Comparison of ENCODE assay signal across 8 cellular contexts in the genomic region with DNA sequence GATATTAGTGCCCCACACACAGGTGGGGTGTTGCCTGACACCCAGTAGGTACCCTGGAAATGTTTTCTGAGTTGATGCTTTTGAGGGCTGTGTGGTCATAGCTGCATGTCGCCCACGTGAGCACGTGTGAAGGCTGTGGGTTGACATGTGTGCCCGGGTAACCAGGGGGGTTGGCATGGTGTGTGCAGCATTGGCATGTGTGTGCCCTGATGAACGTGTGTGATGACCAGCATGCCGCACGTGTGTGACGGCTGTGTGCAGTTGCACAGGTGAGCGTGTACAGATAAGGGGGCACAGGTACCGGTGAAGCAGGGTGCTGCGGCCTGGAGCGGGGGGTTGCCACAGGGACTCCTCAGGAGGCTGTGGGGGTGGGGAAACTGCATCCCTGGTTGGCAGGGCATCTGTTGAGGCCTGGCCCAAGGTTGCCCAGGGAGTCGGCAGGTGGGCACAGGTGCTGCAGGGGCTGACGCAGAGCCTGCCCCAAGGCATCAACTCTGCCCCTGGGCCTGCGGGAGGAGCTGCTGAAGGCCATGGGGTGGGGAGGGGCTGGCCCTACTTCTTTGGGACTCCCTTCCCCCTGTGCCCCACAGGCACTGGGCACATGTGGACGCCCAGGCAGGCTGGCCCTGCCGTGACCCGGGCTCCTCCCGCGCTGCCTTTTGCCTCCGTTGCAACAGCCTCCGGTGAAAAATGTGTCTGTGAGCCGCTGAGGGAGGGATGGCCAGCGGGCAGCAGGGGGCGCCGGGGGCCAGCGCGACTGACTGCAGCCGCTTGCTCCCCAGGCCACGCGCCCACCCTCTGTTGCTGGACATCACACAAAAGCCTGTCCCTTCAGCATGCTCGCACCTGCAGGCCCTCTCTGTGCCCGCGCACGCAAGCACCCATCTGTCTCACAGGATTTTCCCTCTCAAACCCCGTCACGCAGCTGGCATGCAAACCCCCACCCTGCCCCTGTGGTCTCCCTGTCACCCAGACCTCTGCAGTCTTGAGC. TPM values are rescaled to one million over a fixed set of nuclear protein-coding genes. Genes with fewer than 3 reads are reported as not detected.
DNase-seq lines count a peak whose midpoint lies in the region; ATAC-seq and TF ChIP-seq lines count a peak whose summit lies in the region.

No MANE protein-coding gene starts in this region.

- H3K9me3 Mint-ChIP-seq in brain (peaks cover 0 to 15% (median 0%) of the 10 kb centered on the region in 5 experiments), neural crest cell (no peaks in the 10 kb centered on the region)

- H3K36me3 Mint-ChIP-seq in brain, result no peaks in the 10 kb centered on the region
- H3K36me3 Mint-ChIP-seq in neural crest cell (ENCODE audit: low read depth), result no peaks in the 10 kb centered on the region

- ATAC-seq in GM21360 (IDR thresholded peaks at IDR 0.05; ENCODE audit: unreplicated experiment) (no peak), GM18873 (IDR thresholded peaks at IDR 0.05; ENCODE audit: low FRiP score, unreplicated experiment) (no peak)

- H3K27me3 Mint-ChIP-seq in brain (peaks cover 42% of the 10 kb centered on the region), neural crest cell (ENCODE audit: low read depth) (peaks cover 86% of the 10 kb centered on the region)

- H3K4me3 Mint-ChIP-seq in brain, result peak overlapping the region; percentile 87 to 99 (median 94)
- H3K4me3 Mint-ChIP-seq in neural crest cell, result peak overlapping the region; percentile 66

- peak; percentile 50 for TF ChIP-seq CTCF in LNCAP (IDR thresholded peaks at IDR 0.05)
- peak; percentile 64 to 78 for TF ChIP-seq CTCF in brain (conservative IDR thresholded peaks at IDR 0.05)
- peak; percentile 69 for TF ChIP-seq CTCF in neural crest cell (conservative IDR thresholded peaks at IDR 0.05)

- H3K4me1 Mint-ChIP-seq in brain (peaks cover 62% of the 10 kb centered on the region), neural crest cell (peaks cover 14% of the 10 kb centered on the region)

- DNase-seq in DMS 273 (lab: John Stamatoyannopoulos, UW; ENCODE audit: unreplicated experiment) (peak; percentile 61), DMS 273 treated with DMSO at 0.1 percent for 48 hours (lab: John Stamatoyannopoulos, UW) (no peak), neural crest cell (ENCODE audit: low read depth, low spot score) (peak; percentile 73), OCI-M2 (lab: John Stamatoyannopoulos, UW; ENCODE audit: unreplicated experiment) (no peak)

- peak overlapping the region in 3 of 5 experiments; percentile 29 to 99 (median 83) for H3K27ac Mint-ChIP-seq in brain
- H3K27ac Mint-ChIP-seq in neural crest cell (ENCODE audit: unreplicated experiment), result no peak overlapping the region

RNA-seq across cellular contexts. Expression of gene UNC5A, which starts 2.2 kb away (rescaled TPM):
- polyA plus RNA-seq in brain (ENCODE audit: insufficient read depth, low read depth, low replicate concordance), result 50.6 TPM
- total RNA-seq in neural crest cell, result 0.32 and 0.70 TPM in 2 replicates

Comparison
In these comparisons a context has a peak if more than half of its experiments do, and no peak if none do; other contexts are left out.
1. DNase-seq: peak in DMS 273 (single experiment) and neural crest cell (single experiment); none in DMS 273 treated with DMSO at 0.1 percent for 48 hours (single experiment) and OCI-M2 (single experiment).
2. Peak in every context shown above with its lines, with median percentiles within 50 percentile points of each other: CTCF ChIP-seq.